ENCODE assay signal across 1 cellular context in the genomic region with DNA sequence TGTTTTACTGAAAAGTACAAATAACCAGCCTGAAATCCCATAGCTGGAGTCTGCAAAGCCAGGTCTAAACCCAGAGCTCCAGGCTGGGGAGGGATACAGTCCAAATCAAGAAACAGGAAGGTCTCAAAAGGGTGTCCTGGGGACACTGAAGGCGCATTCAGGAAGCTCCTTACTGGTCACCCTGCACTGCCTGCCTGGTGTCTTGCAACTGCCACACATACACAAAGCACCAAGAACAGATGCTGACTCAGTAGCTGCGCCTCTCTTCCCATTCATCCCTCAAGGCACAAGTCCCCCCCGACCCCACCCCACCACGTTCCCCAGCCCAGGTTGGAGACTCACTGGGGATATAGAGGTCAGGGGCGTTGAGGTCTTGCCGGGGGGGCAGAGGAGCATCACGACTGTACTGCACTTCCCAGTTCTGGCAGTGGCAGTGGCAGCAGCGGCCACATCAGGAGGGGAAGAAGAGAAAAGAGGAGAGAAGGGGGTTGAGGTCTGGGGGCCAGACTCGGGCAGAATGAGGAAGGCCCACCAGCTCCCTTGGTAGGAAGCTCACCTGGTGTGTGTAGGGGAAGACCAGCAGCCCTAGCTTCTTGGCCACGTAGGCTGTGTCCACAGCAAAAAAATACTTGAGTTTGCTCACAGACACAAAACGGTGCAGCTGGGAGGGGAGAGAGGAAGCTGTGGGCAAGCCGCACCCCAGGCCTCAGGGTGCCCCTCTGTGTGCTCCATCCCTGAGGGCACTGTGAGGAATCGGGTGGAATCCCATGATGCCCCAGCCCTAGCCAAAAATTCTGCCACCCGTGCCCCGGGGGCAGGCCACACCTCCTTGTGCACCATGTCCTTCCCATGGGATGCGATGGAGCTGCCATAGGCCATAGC.
TF ChIP-seq lines count a peak whose summit lies in the region.

No MANE protein-coding gene starts in this region.

TF ChIP-seq in endothelial cell of umbilical vein, 7 proteins besides CTCF, POLR2A, EP300 and RAD21:
- TF ChIP-seq EZH2 (IDR thresholded peaks at IDR 0.05; ENCODE audit: borderline replicate concordance, low read depth, low read length, severe bottlenecking) (no peak), GATA2 (IDR thresholded peaks at IDR 0.05; ENCODE audit: insufficient read depth, insufficient read length, low read depth, low read length) (no peak), JUN (IDR thresholded peaks at IDR 0.05; ENCODE audit: borderline replicate concordance, insufficient read depth, insufficient read length, low read depth) (no peak), FOS (IDR thresholded peaks at IDR 0.05; ENCODE audit: borderline replicate concordance, insufficient read depth, low read length) (no peak), POLR2AphosphoS5 (IDR thresholded peaks at IDR 0.05; ENCODE audit: insufficient read depth, low read depth, low read length) (no peak), MYC (IDR thresholded peaks at IDR 0.05; ENCODE audit: low read depth, low read length) (no peak)
- TF ChIP-seq, protein P1, sequence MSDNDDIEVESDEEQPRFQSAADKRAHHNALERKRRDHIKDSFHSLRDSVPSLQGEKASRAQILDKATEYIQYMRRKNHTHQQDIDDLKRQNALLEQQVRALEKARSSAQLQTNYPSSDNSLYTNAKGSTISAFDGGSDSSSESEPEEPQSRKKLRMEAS (IDR thresholded peaks at IDR 0.05; ENCODE audit: insufficient read depth, insufficient read length) = no peak
